ENCODE assay signal across 13 cellular contexts in the genomic region with DNA sequence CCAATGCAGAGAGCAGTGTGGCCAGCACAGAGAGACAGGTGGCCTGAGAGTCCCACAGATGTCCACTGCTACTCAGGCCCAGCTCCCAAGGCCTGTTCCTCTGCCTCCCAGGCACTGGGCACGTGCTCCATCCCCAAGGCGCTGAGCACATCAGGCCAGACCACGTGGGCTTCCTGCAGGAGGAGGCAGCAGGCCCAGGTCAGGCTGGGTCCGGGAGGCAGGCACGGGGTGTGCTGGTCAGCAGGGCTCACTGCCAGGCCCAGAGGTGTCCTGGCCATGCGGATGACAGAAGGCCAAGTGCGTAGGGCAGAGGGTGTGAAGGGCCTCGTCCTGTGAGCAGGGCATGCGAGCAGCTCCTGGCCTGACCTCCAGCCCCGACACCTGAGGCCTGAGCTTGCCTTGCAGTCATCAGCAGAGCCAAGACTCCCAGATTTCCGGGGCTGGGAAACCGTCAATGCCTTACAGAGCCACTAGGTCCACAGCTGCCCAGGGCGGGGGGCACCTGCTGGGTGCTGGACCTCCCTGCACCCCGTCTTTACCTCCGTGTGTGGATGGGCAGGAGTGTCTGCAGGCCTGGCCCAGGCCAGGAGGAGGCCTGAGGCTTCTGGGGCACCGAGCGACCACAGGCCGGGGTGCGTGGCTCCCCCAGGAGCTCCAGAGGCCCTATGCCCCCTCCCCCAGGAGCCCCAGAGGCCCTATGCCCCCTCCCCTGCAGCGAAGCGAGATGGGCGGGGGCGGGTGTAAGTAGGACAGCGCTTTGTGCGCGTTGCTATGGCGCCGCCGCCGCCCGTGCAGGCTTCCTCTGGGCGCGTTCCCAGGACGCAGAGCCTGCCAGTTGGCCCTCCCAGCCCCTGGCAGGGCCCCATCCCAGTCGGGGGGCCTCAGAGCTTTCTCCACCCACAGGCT. TPM values are rescaled to one million over a fixed set of nuclear protein-coding genes. Genes with fewer than 3 reads are reported as not detected.
DNase-seq lines count a peak whose midpoint lies in the region; ATAC-seq, FAIRE-seq and TF ChIP-seq lines count a peak whose summit lies in the region.
"Had no signal": no experiment of that assay in that cellular context is flagged by ENCODE, and none has a peak within 500 bp of the region (broad histone marks: within the 10 kb centered on the region; RNA-seq: fewer than 3 reads in every experiment).

No MANE protein-coding gene starts in this region.

- no peaks in the 10 kb centered on the region for H3K36me3 Mint-ChIP-seq in nephron (ENCODE audit: low read depth)

- H3K4me3 Mint-ChIP-seq in nephron, result no peak overlapping the region

- no peaks in the 10 kb centered on the region for H3K27me3 Mint-ChIP-seq in nephron (ENCODE audit: low read depth)

- peak; percentile 11 for DNase-seq in activated CD8-positive, alpha-beta memory T cell treated with anti-CD3 and anti-CD28 coated beads, Interleukin-2, amount 50 U/mL, for 4 hours
- DNase-seq in activated CD8-positive, alpha-beta memory T cell treated with anti-CD3 and anti-CD28 coated beads for 24 hours, result no peak
- DNase-seq in frontal cortex (ENCODE audit: low spot score in 2 of 2) (peak; percentile 77 to 78), iPS-NIHi7 (ENCODE audit: extremely low spot score) (no peak), urothelium cell line (ENCODE audit: low spot score) (no peak)
- no peak for DNase-seq in activated T-cell treated with anti-CD3 and anti-CD28 coated beads, Interleukin-2, amount 50 U/mL, for 1 hour
- DNase-seq: activated effector memory CD4-positive, alpha-beta T cell treated with Interleukin-2 at 50 U/mL for 16 hours; mammary epithelial cell; MG63; trophoblast cell had no signal

- peaks cover 14% of the 10 kb centered on the region for H3K4me1 Mint-ChIP-seq in nephron

- FAIRE-seq in frontal cortex (lab: Jason Lieb, UNC) (no peak), urothelium cell line (lab: Jason Lieb, UNC) (no peak)
- FAIRE-seq: endothelial cell of umbilical vein had no signal

- no peak for TF ChIP-seq CTCF in nephron (IDR thresholded peaks at IDR 0.05; ENCODE audit: unreplicated experiment in 3 of 3)

- no peaks in the 10 kb centered on the region for H3K9me3 Mint-ChIP-seq in nephron

- H3K27ac Mint-ChIP-seq in nephron, result peak overlapping the region in 2 of 3 experiments; percentile 56 to 91

- no peak for ATAC-seq in HG02623 (IDR thresholded peaks at IDR 0.05; ENCODE audit: unreplicated experiment)

RNA-seq across cellular contexts. Expression of a gene that starts 15.0 kb away (rescaled TPM):
- 4.9 TPM for total RNA-seq in frontal cortex

RNA-seq across cellular contexts. Expression of a gene that starts 18.5 kb away (rescaled TPM):
- 51.4 TPM for total RNA-seq in frontal cortex

RNA-seq across cellular contexts. Expression of a gene that starts 18.8 kb away (rescaled TPM):
- 38.3 TPM for total RNA-seq in frontal cortex

RNA-seq across cellular contexts. Expression of a gene that starts 21.3 kb away (rescaled TPM):
- 260 TPM for total RNA-seq in frontal cortex

Comparison
In these comparisons a context has a peak if more than half of its experiments do, and no peak if none do; other contexts are left out.
1. DNase-seq: peak in activated CD8-positive, alpha-beta memory T cell treated with anti-CD3 and anti-CD28 coated beads, Interleukin-2, amount 50 U/mL, for 4 hours (single experiment) and frontal cortex (2 of 2); none in activated CD8-positive, alpha-beta memory T cell treated with anti-CD3 and anti-CD28 coated beads for 24 hours (single experiment), iPS-NIHi7 (single experiment), activated T-cell treated with anti-CD3 and anti-CD28 coated beads, Interleukin-2, amount 50 U/mL, for 1 hour (single experiment) and urothelium cell line (single experiment).